In genomic region chr3:136913168-136913567, GRCh38 we compare ENCODE assay signal across 1 cellular context.
TF ChIP-seq lines count a peak whose summit lies in the region.

No MANE protein-coding gene starts in this region.

TF ChIP-seq in GM23338, 12 proteins besides CTCF, POLR2A, EP300 and RAD21 (continued from another document):
- no peak for TF ChIP-seq REST (IDR thresholded peaks at IDR 0.05; ENCODE audit: unreplicated experiment)
- TF ChIP-seq ZNF331 (CRISPR knock-in tag; IDR thresholded peaks at IDR 0.05; ENCODE audit: low read depth) = no peak
- TF ChIP-seq, protein P1, sequence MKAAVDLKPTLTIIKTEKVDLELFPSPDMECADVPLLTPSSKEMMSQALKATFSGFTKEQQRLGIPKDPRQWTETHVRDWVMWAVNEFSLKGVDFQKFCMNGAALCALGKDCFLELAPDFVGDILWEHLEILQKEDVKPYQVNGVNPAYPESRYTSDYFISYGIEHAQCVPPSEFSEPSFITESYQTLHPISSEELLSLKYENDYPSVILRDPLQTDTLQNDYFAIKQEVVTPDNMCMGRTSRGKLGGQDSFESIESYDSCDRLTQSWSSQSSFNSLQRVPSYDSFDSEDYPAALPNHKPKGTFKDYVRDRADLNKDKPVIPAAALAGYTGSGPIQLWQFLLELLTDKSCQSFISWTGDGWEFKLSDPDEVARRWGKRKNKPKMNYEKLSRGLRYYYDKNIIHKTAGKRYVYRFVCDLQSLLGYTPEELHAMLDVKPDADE (IDR thresholded peaks at IDR 0.05) = no peak
